ENCODE assay signal across 1 cellular context in the genomic region with DNA sequence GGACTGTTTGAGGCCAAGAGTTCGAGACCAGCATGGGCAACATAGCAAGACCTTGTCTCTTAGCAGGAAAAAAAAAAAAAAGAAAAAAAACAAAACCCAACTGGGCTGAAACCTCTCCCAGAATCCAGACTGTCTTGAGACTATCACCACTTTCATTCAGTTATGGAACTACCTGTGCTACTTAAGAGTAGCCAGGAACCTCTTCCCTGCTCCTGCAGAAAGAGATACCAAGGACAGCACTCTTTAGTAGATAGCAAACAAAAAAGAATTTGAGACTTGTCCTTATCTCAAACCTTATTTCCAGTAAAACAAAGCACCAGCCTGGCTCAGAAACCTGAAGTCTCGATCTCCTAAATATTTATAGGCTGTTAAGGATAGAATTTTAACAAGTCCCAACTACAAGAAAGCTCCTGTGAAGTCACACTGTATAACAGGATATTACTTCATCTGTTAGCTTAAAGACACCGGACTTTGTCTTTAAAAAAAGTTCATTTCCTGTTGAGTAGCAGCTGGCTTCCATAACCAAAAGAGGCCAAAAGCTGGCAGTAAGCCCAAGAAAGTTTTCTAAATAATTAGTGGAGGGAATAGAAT.
TF ChIP-seq lines count a peak whose summit lies in the region.

No MANE protein-coding gene starts in this region.

TF ChIP-seq in WTC11, 78 proteins besides CTCF, POLR2A, EP300 and RAD21 (continued from another document):
- TF ChIP-seq USF2 (CRISPR knock-in tag; IDR thresholded peaks at IDR 0.05), result no peak
- TF ChIP-seq USF1 (CRISPR knock-in tag; IDR thresholded peaks at IDR 0.05), result no peak
- no peak for TF ChIP-seq ZNF671 (CRISPR knock-in tag; IDR thresholded peaks at IDR 0.05)
- TF ChIP-seq, protein P1, sequence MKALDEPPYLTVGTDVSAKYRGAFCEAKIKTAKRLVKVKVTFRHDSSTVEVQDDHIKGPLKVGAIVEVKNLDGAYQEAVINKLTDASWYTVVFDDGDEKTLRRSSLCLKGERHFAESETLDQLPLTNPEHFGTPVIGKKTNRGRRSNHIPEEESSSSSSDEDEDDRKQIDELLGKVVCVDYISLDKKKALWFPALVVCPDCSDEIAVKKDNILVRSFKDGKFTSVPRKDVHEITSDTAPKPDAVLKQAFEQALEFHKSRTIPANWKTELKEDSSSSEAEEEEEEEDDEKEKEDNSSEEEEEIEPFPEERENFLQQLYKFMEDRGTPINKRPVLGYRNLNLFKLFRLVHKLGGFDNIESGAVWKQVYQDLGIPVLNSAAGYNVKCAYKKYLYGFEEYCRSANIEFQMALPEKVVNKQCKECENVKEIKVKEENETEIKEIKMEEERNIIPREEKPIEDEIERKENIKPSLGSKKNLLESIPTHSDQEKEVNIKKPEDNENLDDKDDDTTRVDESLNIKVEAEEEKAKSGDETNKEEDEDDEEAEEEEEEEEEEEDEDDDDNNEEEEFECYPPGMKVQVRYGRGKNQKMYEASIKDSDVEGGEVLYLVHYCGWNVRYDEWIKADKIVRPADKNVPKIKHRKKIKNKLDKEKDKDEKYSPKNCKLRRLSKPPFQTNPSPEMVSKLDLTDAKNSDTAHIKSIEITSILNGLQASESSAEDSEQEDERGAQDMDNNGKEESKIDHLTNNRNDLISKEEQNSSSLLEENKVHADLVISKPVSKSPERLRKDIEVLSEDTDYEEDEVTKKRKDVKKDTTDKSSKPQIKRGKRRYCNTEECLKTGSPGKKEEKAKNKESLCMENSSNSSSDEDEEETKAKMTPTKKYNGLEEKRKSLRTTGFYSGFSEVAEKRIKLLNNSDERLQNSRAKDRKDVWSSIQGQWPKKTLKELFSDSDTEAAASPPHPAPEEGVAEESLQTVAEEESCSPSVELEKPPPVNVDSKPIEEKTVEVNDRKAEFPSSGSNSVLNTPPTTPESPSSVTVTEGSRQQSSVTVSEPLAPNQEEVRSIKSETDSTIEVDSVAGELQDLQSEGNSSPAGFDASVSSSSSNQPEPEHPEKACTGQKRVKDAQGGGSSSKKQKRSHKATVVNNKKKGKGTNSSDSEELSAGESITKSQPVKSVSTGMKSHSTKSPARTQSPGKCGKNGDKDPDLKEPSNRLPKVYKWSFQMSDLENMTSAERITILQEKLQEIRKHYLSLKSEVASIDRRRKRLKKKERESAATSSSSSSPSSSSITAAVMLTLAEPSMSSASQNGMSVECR (CRISPR knock-in tag; IDR thresholded peaks at IDR 0.05; ENCODE audit: borderline replicate concordance), result no peak
- no peak for TF ChIP-seq ZMAT4 (CRISPR knock-in tag; IDR thresholded peaks at IDR 0.05)
- TF ChIP-seq SMAD4 (CRISPR knock-in tag; IDR thresholded peaks at IDR 0.05), result no peak
- no peak for TF ChIP-seq CREB1 (CRISPR knock-in tag; IDR thresholded peaks at IDR 0.05)
- TF ChIP-seq AR (CRISPR knock-in tag; IDR thresholded peaks at IDR 0.05), result no peak
- TF ChIP-seq ESRRA (CRISPR knock-in tag; IDR thresholded peaks at IDR 0.05; ENCODE audit: borderline replicate concordance), result no peak
- no peak for TF ChIP-seq FOXJ3 (CRISPR knock-in tag; IDR thresholded peaks at IDR 0.05; ENCODE audit: borderline replicate concordance)
- TF ChIP-seq GTF2I (CRISPR knock-in tag; conservative IDR thresholded peaks at IDR 0.05), result no peak
- no peak for TF ChIP-seq KAT7 (CRISPR knock-in tag; IDR thresholded peaks at IDR 0.05; ENCODE audit: borderline replicate concordance)
- TF ChIP-seq, protein P2, sequence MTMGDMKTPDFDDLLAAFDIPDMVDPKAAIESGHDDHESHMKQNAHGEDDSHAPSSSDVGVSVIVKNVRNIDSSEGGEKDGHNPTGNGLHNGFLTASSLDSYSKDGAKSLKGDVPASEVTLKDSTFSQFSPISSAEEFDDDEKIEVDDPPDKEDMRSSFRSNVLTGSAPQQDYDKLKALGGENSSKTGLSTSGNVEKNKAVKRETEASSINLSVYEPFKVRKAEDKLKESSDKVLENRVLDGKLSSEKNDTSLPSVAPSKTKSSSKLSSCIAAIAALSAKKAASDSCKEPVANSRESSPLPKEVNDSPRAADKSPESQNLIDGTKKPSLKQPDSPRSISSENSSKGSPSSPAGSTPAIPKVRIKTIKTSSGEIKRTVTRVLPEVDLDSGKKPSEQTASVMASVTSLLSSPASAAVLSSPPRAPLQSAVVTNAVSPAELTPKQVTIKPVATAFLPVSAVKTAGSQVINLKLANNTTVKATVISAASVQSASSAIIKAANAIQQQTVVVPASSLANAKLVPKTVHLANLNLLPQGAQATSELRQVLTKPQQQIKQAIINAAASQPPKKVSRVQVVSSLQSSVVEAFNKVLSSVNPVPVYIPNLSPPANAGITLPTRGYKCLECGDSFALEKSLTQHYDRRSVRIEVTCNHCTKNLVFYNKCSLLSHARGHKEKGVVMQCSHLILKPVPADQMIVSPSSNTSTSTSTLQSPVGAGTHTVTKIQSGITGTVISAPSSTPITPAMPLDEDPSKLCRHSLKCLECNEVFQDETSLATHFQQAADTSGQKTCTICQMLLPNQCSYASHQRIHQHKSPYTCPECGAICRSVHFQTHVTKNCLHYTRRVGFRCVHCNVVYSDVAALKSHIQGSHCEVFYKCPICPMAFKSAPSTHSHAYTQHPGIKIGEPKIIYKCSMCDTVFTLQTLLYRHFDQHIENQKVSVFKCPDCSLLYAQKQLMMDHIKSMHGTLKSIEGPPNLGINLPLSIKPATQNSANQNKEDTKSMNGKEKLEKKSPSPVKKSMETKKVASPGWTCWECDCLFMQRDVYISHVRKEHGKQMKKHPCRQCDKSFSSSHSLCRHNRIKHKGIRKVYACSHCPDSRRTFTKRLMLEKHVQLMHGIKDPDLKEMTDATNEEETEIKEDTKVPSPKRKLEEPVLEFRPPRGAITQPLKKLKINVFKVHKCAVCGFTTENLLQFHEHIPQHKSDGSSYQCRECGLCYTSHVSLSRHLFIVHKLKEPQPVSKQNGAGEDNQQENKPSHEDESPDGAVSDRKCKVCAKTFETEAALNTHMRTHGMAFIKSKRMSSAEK (CRISPR knock-in tag; IDR thresholded peaks at IDR 0.05; ENCODE audit: borderline replicate concordance), result no peak
- no peak for TF ChIP-seq NR1H2 (CRISPR knock-in tag; IDR thresholded peaks at IDR 0.05)
- TF ChIP-seq SP1 (CRISPR knock-in tag; conservative IDR thresholded peaks at IDR 0.05), result no peak
TF ChIP-seq in WTC11: peak in this region for 0.
